Comparison of ENCODE assay signal across 14 cellular contexts in the genomic region with DNA sequence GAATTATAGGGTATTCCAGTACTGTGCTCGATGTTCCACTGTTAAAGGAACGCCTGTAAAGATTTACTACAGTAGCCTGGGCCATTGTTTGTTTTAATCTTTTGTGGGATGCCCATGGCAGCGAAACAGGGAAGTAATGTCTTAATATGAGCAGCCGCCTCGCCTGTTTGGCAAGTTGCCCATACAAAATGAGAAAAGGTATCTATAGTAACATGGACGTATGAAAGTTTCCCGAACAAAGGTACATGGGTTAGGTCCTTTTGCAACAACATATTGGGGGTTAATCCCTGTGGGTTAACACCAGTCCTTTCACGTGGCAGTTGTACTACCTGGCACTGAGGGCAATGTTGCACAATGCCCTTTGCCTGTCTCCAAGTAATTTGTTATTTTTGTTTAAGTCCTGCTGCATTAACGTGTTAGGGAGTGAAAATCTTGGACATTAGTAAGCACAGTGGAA. TPM values are rescaled to one million over a fixed set of nuclear protein-coding genes. Genes with fewer than 3 reads are reported as not detected.
DNase-seq lines count a peak whose midpoint lies in the region; ATAC-seq and TF ChIP-seq lines count a peak whose summit lies in the region.
"Had no signal": no experiment of that assay in that cellular context is flagged by ENCODE, and none has a peak within 500 bp of the region (broad histone marks: within the 10 kb centered on the region; RNA-seq: fewer than 3 reads in every experiment).

No MANE protein-coding gene starts in this region.

- H3K9me2 ChIP-seq in PC-3 (replicated peaks; ENCODE audit: low read length) = no peaks in the 10 kb centered on the region

- H3K4me3 ChIP-seq in PC-3 (ENCODE audit: low read length) = no peak overlapping the region
- H3K4me3 ChIP-seq: GM23338 had no signal

- H3K27me3 ChIP-seq in PC-3 (ENCODE audit: low read length) = no peaks in the 10 kb centered on the region

- H3K9me3 ChIP-seq in PC-3 (ENCODE audit: low read length) = no peaks in the 10 kb centered on the region

- intact Hi-C loops in PC-3 (cut with micrococcal nuclease) (no loop called here), left colon (cut with DNase I, micrococcal nuclease) (no loop called here)

- peaks cover 41% of the 10 kb centered on the region for H3K4me1 ChIP-seq in PC-3 (ENCODE audit: insufficient read depth, low read length)

- DNase-seq in NCI-H1092 (lab: John Stamatoyannopoulos, UW) (peak; percentile 63), PC-3 (peak; percentile 41), left colon (peak; percentile 81 to 88), superior temporal gyrus (ENCODE audit: extremely low spot score) (no peak), HUDEP-2 (lab: John Stamatoyannopoulos, UW; ENCODE audit: unreplicated experiment in 76 of 76) (no peak), substantia nigra (lab: John Stamatoyannopoulos, UW) (no peak)
- DNase-seq in activated CD4-positive, alpha-beta T cell treated with anti-CD3 and anti-CD28 coated beads for 48 hours = no peak
- DNase-seq: activated CD4-positive, alpha-beta T cell treated with anti-CD3 and anti-CD28 coated beads, Interleukin-2, amount 10 ng/mL, durations not matched to agents 24 days and 14 days; activated naive CD4-positive, alpha-beta T cell treated with anti-CD3 and anti-CD28 coated beads, Interleukin-2, amount 50 U/mL, for 16 hours; effector CD4-positive, alpha-beta T cell; stimulated activated CD4-positive, alpha-beta T cell treated with anti-CD3 and anti-CD28 coated beads, Interleukin-4, amount 100 ng/mL, for 1 hour had no signal

- H3K36me3 ChIP-seq in PC-3 (ENCODE audit: low read depth, low read length) = no peaks in the 10 kb centered on the region

- CTCF ChIA-PET in PC-3 (lab: Charles Lee) = no interaction called here

- no peak for ATAC-seq in PC-3
- ATAC-seq in left colon = peak; percentile 81
- ATAC-seq: GM23338 had no signal

- no peaks in the 10 kb centered on the region for H3F3A ChIP-seq in PC-3 (ENCODE audit: low read length, unreplicated experiment)

- no peaks in the 10 kb centered on the region for H4K20me1 ChIP-seq in PC-3 (ENCODE audit: low read length)

- H3K79me2 ChIP-seq in PC-3 (ENCODE audit: low read length) = no peaks in the 10 kb centered on the region

- no peak overlapping the region for H3K9ac ChIP-seq in PC-3 (ENCODE audit: low read length)

- H3K27ac ChIP-seq in 22Rv1 = peak overlapping the region; percentile 53
- peak overlapping the region; percentile 60 for H3K27ac ChIP-seq in PC-3 (ENCODE audit: low read length)
- no peak overlapping the region for H3K27ac ChIP-seq in substantia nigra (ENCODE audit: low read depth, low read length, poor library complexity, severe bottlenecking)

- peak overlapping the region; percentile 57 for H3K4me2 ChIP-seq in PC-3 (ENCODE audit: low read length)
- H3K4me2 ChIP-seq: GM23338 had no signal

- TF ChIP-seq CTCF in 22Rv1 (IDR thresholded peaks at IDR 0.05) (no peak), PC-3 (conservative IDR thresholded peaks at IDR 0.05; ENCODE audit: low read depth, low read length) (no peak)

- H2AFZ ChIP-seq in PC-3 (ENCODE audit: low read length) = no peak overlapping the region
- H2AFZ ChIP-seq: GM23338 had no signal

- BruUV-seq in PC-3 (replicated peaks; lab: Mats Ljungman, UMichigan) = no TSS peak

- POLR2A ChIA-PET in PC-3 (lab: Charles Lee; ENCODE audit: unreplicated experiment) = no interaction called here

RNA-seq across cellular contexts. Expression of a gene that starts 21.1 kb away (rescaled TPM):
- total RNA-seq in PC-3 (2014; rRNA removed) = 7.4 and 7.9 TPM in 2 replicates
- 100 to 1,000 TPM in 1 of 2 donors, 10 to 100 TPM in 1; 91.2 to 225 TPM for total RNA-seq in left colon
- total RNA-seq: activated CD4-positive, alpha-beta T cell treated with anti-CD3 and anti-CD28 coated beads, Interleukin-2, amount 10 ng/mL, durations not matched to agents 24 days and 14 days; SK-MEL-5 had no signal

Comparison
In these comparisons a context has a peak if more than half of its experiments do, and no peak if none do; other contexts are left out.
1. DNase-seq: peak in NCI-H1092 (single experiment), PC-3 (single experiment) and left colon (2 of 2); none in superior temporal gyrus (single experiment), HUDEP-2 (0 of 76), substantia nigra (0 of 49) and activated CD4-positive, alpha-beta T cell treated with anti-CD3 and anti-CD28 coated beads for 48 hours (single experiment).
2. RNA of a gene that starts 21.1 kb away (total RNA-seq): 91.2 to 225 TPM in left colon; 7.4 to 7.9 TPM in PC-3; every median in the first group is over 10 times any median in the second.